In the genomic region with DNA sequence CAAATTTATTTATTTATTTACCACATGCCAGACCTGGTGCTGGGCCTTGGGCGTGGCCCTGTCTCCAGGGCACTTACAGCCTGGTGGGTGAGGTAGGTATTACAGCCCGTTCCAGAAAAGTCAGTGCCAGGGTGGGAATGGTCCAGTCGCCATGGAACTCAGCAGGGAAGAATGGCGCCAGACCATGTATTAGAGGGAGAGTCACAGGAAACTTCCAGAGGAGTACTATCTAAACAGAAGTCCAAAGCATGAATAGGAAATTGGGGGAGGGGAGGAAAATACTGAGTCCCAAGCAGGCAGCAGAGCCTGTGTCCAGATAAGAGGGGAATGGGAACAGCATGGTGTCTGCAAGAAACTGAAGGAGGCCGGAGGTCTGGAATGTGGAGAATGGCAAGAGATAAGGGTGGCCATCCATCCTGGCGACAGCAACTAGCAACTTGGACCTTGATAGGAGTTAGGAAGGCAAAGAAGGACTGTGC, we compare ENCODE assay signal across 9 cellular contexts. TPM values are rescaled to one million over a fixed set of nuclear protein-coding genes. Genes with fewer than 3 reads are reported as not detected.
A peak's percentile ranks its signal among the peaks of the same experiment; 100 is the strongest.
DNase-seq lines count a peak whose midpoint lies in the region; ATAC-seq, FAIRE-seq and TF ChIP-seq lines count a peak whose summit lies in the region.
"Had no signal": no experiment of that assay in that cellular context is flagged by ENCODE, and none has a peak within 500 bp of the region (broad histone marks: within the 10 kb centered on the region; RNA-seq: fewer than 3 reads in every experiment).

No MANE protein-coding gene starts in this region.

- no peaks in the 10 kb centered on the region for H3K27me3 Mint-ChIP-seq in astrocyte (ENCODE audit: low read depth, unreplicated experiment)
- no peaks in the 10 kb centered on the region for H3K27me3 Mint-ChIP-seq in naive thymus-derived CD4-positive, alpha-beta T cell
- H3K27me3 Mint-ChIP-seq: activated naive CD8-positive, alpha-beta T cell treated with anti-CD3 and anti-CD28 coated beads, Interleukin-2, amount 50 U/mL, for 24 hours had no signal

- DNase-seq in BE2C (peak; percentile 37), astrocyte (ENCODE audit: low read depth) (peak; percentile 77), lower lobe of right lung (no peak), medulla oblongata (ENCODE audit: extremely low spot score) (no peak)
- no peak for DNase-seq in naive thymus-derived CD4-positive, alpha-beta T cell
- DNase-seq: activated naive CD8-positive, alpha-beta T cell treated with anti-CD3 and anti-CD28 coated beads, Interleukin-2, amount 50 U/mL, for 24 hours had no signal

- H3K9me3 Mint-ChIP-seq in astrocyte (ENCODE audit: unreplicated experiment): peaks cover 5% of the 10 kb centered on the region
- no peaks in the 10 kb centered on the region for H3K9me3 Mint-ChIP-seq in naive thymus-derived CD4-positive, alpha-beta T cell
- H3K9me3 Mint-ChIP-seq: activated naive CD8-positive, alpha-beta T cell treated with anti-CD3 and anti-CD28 coated beads, Interleukin-2, amount 50 U/mL, for 24 hours had no signal

- intact Hi-C loops in lower lobe of right lung (cut with DNase I): no loop called here
- intact Hi-C loops in naive thymus-derived CD4-positive, alpha-beta T cell (cut with micrococcal nuclease): loop anchor here in 1 of 2 donors (2.0 kb wide), 1 partner anchor 15 kb away; no protein-coding TSS in a partner anchor

- H3K4me1 Mint-ChIP-seq in astrocyte (ENCODE audit: low read depth, unreplicated experiment): peaks cover 28% of the 10 kb centered on the region
- peaks cover 45 to 78% (median 73%) of the 10 kb centered on the region in 7 donors for H3K4me1 Mint-ChIP-seq in naive thymus-derived CD4-positive, alpha-beta T cell

- H3K4me3 ChIP-seq in BE2C (ENCODE audit: low read depth, low read length) (no peak overlapping the region), HEK293 (ENCODE audit: low read depth, low read length) (no peak overlapping the region), astrocyte (ENCODE audit: insufficient read depth, low read depth, low read length) (no peak overlapping the region), lower lobe of right lung (no peak overlapping the region)
- H3K4me3 ChIP-seq in naive thymus-derived CD4-positive, alpha-beta T cell (ENCODE audit: low read length): no peak overlapping the region

- no peaks in the 10 kb centered on the region for H3K4me1 ChIP-seq in BE2C
- peaks cover 3% of the 10 kb centered on the region; the same call in 1 of the 2 replicates for H3K4me1 ChIP-seq in HEK293 (ENCODE audit: control insufficient read depth, insufficient read depth, low read length)
- peaks cover 24% of the 10 kb centered on the region for H3K4me1 ChIP-seq in astrocyte (ENCODE audit: insufficient read depth, low read length)
- peaks cover 57% of the 10 kb centered on the region for H3K4me1 ChIP-seq in lower lobe of right lung
- peaks cover 36 to 67% of the 10 kb centered on the region in 2 donors for H3K4me1 ChIP-seq in naive thymus-derived CD4-positive, alpha-beta T cell (ENCODE audit: control insufficient read depth in 2 of 2, insufficient read depth in 2 of 2, low read length in 2 of 2)

- H3K36me3 ChIP-seq in BE2C: no peaks in the 10 kb centered on the region
- peaks cover 0 to 20% of the 10 kb centered on the region in 2 experiments; a peak in 1 of 3 replicates for H3K36me3 ChIP-seq in HEK293 (ENCODE audit: control insufficient read depth in 2 of 2, insufficient read depth in 1 of 2, low read length in 2 of 2)
- peaks cover 3% of the 10 kb centered on the region for H3K36me3 ChIP-seq in astrocyte (ENCODE audit: insufficient read depth, low read length)
- H3K36me3 ChIP-seq in lower lobe of right lung: peaks cover 22% of the 10 kb centered on the region
- peaks cover 0 to 24% (median 0%) of the 10 kb centered on the region in 3 experiments for H3K36me3 ChIP-seq in naive thymus-derived CD4-positive, alpha-beta T cell (ENCODE audit: control insufficient read depth in 2 of 3, insufficient read depth in 3 of 3, low read length in 3 of 3)

- no peak for FAIRE-seq in astrocyte (lab: Jason Lieb, UNC)

- H3K27me3 ChIP-seq in BE2C (no peaks in the 10 kb centered on the region), astrocyte (ENCODE audit: insufficient read depth, low read length) (no peaks in the 10 kb centered on the region), lower lobe of right lung (ENCODE audit: low read depth) (no peaks in the 10 kb centered on the region)
- H3K27me3 ChIP-seq in naive thymus-derived CD4-positive, alpha-beta T cell (ENCODE audit: control insufficient read depth in 2 of 2, insufficient read depth in 2 of 2, low read length in 2 of 2): no peaks in the 10 kb centered on the region

- peak overlapping the region; percentile 50 for H3K27ac Mint-ChIP-seq in astrocyte (ENCODE audit: unreplicated experiment)
- peak overlapping the region in 3 of 9 donors; percentile 7 to 70 (median 19) for H3K27ac Mint-ChIP-seq in naive thymus-derived CD4-positive, alpha-beta T cell
- H3K27ac Mint-ChIP-seq: activated naive CD8-positive, alpha-beta T cell treated with anti-CD3 and anti-CD28 coated beads, Interleukin-2, amount 50 U/mL, for 24 hours had no signal

- no peaks in the 10 kb centered on the region for H3K9me3 ChIP-seq in BE2C
- H3K9me3 ChIP-seq in HEK293 (ENCODE audit: control insufficient read depth, insufficient read depth, low read depth, low read length): no peaks in the 10 kb centered on the region
- H3K9me3 ChIP-seq in astrocyte (ENCODE audit: insufficient read depth, low read depth, low read length): no peaks in the 10 kb centered on the region
- H3K9me3 ChIP-seq in lower lobe of right lung: no peaks in the 10 kb centered on the region
- H3K9me3 ChIP-seq in naive thymus-derived CD4-positive, alpha-beta T cell (ENCODE audit: control insufficient read depth in 2 of 3, low read length in 3 of 3): no peaks in the 10 kb centered on the region

- no peak overlapping the region for H2AFZ ChIP-seq in astrocyte (ENCODE audit: low read depth, low read length)

- POLR2A ChIA-PET in HEK293 (lab: Yijun Ruan, JAX): interaction anchor here (0.6 to 0.7 kb wide), 2 partner anchors 14 to 37 kb away, joined by 3 to 4 read pairs; no protein-coding TSS in a partner anchor
- POLR2A ChIA-PET in naive thymus-derived CD4-positive, alpha-beta T cell (lab: Charles Lee): interaction anchor here (0.8 to 2.2 kb wide), 3 partner anchors 8 to 30 kb away, joined by 3 to 7 read pairs (median 4); no protein-coding TSS in a partner anchor

- CTCF ChIA-PET in HEK293 (lab: Yijun Ruan, JAX): interaction anchor here (0.6 to 1.5 kb wide), 5 partner anchors 12 to 120 kb away, joined by 3 to 5 read pairs (median 4); no protein-coding TSS in a partner anchor
- CTCF ChIA-PET in naive thymus-derived CD4-positive, alpha-beta T cell (lab: Charles Lee): interaction anchor here (0.6 to 2.0 kb wide), 4 partner anchors 15 to 1184 kb away, joined by 3 to 14 read pairs (median 4); no protein-coding TSS in a partner anchor

- peak overlapping the region; percentile 22 for H3K4me2 ChIP-seq in astrocyte (ENCODE audit: low read length)

- ATAC-seq in lower lobe of right lung (no peak), GM18519 (IDR thresholded peaks at IDR 0.05; ENCODE audit: low FRiP score, unreplicated experiment) (no peak), HG02884 (IDR thresholded peaks at IDR 0.05; ENCODE audit: unreplicated experiment) (no peak)
- ATAC-seq in naive thymus-derived CD4-positive, alpha-beta T cell: no peak
- ATAC-seq: activated naive CD8-positive, alpha-beta T cell treated with anti-CD3 and anti-CD28 coated beads, Interleukin-2, amount 50 U/mL, for 24 hours had no signal

- H3K27ac ChIP-seq in HEK293 (ENCODE audit: extremely low read depth, low read depth, low read length): no peak overlapping the region
- H3K27ac ChIP-seq in astrocyte (ENCODE audit: low read depth, low read length): no peak overlapping the region
- no peak overlapping the region for H3K27ac ChIP-seq in lower lobe of right lung
- no peak overlapping the region for H3K27ac ChIP-seq in naive thymus-derived CD4-positive, alpha-beta T cell (ENCODE audit: low read depth, low read length)

- H4K20me1 ChIP-seq in astrocyte (ENCODE audit: insufficient read depth, low read length): no peaks in the 10 kb centered on the region

- TF ChIP-seq CTCF in BE2C (IDR thresholded peaks at IDR 0.05; ENCODE audit: low read depth, low read length): peak; percentile 38
- TF ChIP-seq CTCF in HEK293 (tag by site-specific recombination; IDR thresholded peaks at IDR 0.05): no peak
- TF ChIP-seq CTCF in astrocyte (IDR thresholded peaks at IDR 0.05; ENCODE audit: insufficient read depth, low read depth, low read length): peak; percentile 23
- TF ChIP-seq CTCF in lower lobe of right lung (IDR thresholded peaks at IDR 0.05): peak; percentile 40

- no peak overlapping the region for H3K9ac ChIP-seq in astrocyte (ENCODE audit: low read length)

- peak overlapping the region; percentile 15 for H3K4me3 Mint-ChIP-seq in astrocyte (ENCODE audit: unreplicated experiment)
- H3K4me3 Mint-ChIP-seq in naive thymus-derived CD4-positive, alpha-beta T cell: peak overlapping the region in 2 of 10 donors; percentile 40 to 63
- H3K4me3 Mint-ChIP-seq: activated naive CD8-positive, alpha-beta T cell treated with anti-CD3 and anti-CD28 coated beads, Interleukin-2, amount 50 U/mL, for 24 hours had no signal

- H3K36me3 Mint-ChIP-seq in astrocyte (ENCODE audit: low read depth, unreplicated experiment): peaks cover 35% of the 10 kb centered on the region
- peaks cover 15 to 61% (median 49%) of the 10 kb centered on the region in 5 donors for H3K36me3 Mint-ChIP-seq in naive thymus-derived CD4-positive, alpha-beta T cell

- H3K79me2 ChIP-seq in astrocyte (ENCODE audit: insufficient read depth, low read length): peaks cover 37% of the 10 kb centered on the region

TF ChIP-seq in HEK293, 187 proteins besides CTCF, POLR2A, EP300 and RAD21 (continues in another document):
- peak; percentile 77 for TF ChIP-seq ZIC2 (tag by site-specific recombination; IDR thresholded peaks at IDR 0.05)
- TF ChIP-seq GFI1B (tag by site-specific recombination; IDR thresholded peaks at IDR 0.05): no peak
- no peak for TF ChIP-seq ZNF624 (tag by site-specific recombination; IDR thresholded peaks at IDR 0.05)
- TF ChIP-seq ZNF266 (tag by site-specific recombination; IDR thresholded peaks at IDR 0.05; ENCODE audit: low read depth): no peak
- TF ChIP-seq ZNF184 (tag by site-specific recombination; IDR thresholded peaks at IDR 0.05): no peak
- no peak for TF ChIP-seq ZNF600 (tag by site-specific recombination; IDR thresholded peaks at IDR 0.05)
- TF ChIP-seq ZFHX2 (tag by site-specific recombination; conservative IDR thresholded peaks at IDR 0.05): no peak
- TF ChIP-seq ZNF701 (tag by site-specific recombination; IDR thresholded peaks at IDR 0.05): no peak
- 0 out of 2 replicates have a peak, but pooled peaks have one; percentile 15 for TF ChIP-seq IKZF3 (tag by site-specific recombination; IDR thresholded peaks at IDR 0.05)
- TF ChIP-seq ZNF132 (tag by site-specific recombination; IDR thresholded peaks at IDR 0.05; ENCODE audit: borderline replicate concordance): no peak
- no peak for TF ChIP-seq ZNF324 (tag by site-specific recombination; IDR thresholded peaks at IDR 0.05)

RNA-seq across cellular contexts. Expression of a gene that starts 27.0 kb away (rescaled TPM):
- 7.5 TPM for polyA plus RNA-seq in BE2C (2012; ENCODE audit: insufficient read depth, insufficient read length, low read depth)
- total RNA-seq in astrocyte: 25.2 and 27.5 TPM in 2 replicates
- total RNA-seq in lower lobe of right lung: 106 TPM
- total RNA-seq in naive thymus-derived CD4-positive, alpha-beta T cell: 10 to 100 TPM; 18.5 to 64.7 (median 39.5) TPM
- polyA plus RNA-seq in naive thymus-derived CD4-positive, alpha-beta T cell: 10 to 100 TPM; 38.2 to 49.6 TPM

Comparison
In these comparisons a context has a peak if more than half of its experiments do, and no peak if none do; other contexts are left out.
1. DNase-seq: peak in BE2C (single experiment) and astrocyte (single experiment); none in lower lobe of right lung (single experiment), naive thymus-derived CD4-positive, alpha-beta T cell (0 of 9) and medulla oblongata (single experiment).